ENCODE assay signal across 1 cellular context in genomic region chr1:206784471-206784903, GRCh38.
TF ChIP-seq lines count a peak whose summit lies in the region.

No MANE protein-coding gene starts in this region.

TF ChIP-seq in GM12878, 131 proteins besides CTCF, POLR2A, EP300 and RAD21 (continued from another document):
- TF ChIP-seq SUZ12 (IDR thresholded peaks at IDR 0.05; ENCODE audit: unreplicated experiment) = no peak
- TF ChIP-seq TCF3 (IDR thresholded peaks at IDR 0.05; ENCODE audit: borderline replicate concordance, insufficient read depth, low read depth, low read length) = peak; percentile 79; the same call in 1 of the 2 replicates
- peak; percentile 26; the same call in 1 of the 2 replicates for TF ChIP-seq SMC3 (IDR thresholded peaks at IDR 0.05; ENCODE audit: borderline replicate concordance, low read length)
- no peak for TF ChIP-seq USF2 (IDR thresholded peaks at IDR 0.05; ENCODE audit: borderline replicate concordance, low read depth, low read length)
- TF ChIP-seq ZNF24 (IDR thresholded peaks at IDR 0.05) = no peak
- TF ChIP-seq PML (IDR thresholded peaks at IDR 0.05; ENCODE audit: low read length) = peak; percentile 44; the same call in 1 of the 2 replicates
- TF ChIP-seq SREBF2 (IDR thresholded peaks at IDR 0.05; ENCODE audit: low read length) = no peak
- TF ChIP-seq SP1 (IDR thresholded peaks at IDR 0.05; ENCODE audit: low read depth, low read length) = peak; percentile 59
- TF ChIP-seq MYB (IDR thresholded peaks at IDR 0.05; ENCODE audit: borderline replicate concordance, low read depth, low read length) = no peak
- no peak for TF ChIP-seq TARDBP (IDR thresholded peaks at IDR 0.05; ENCODE audit: borderline replicate concordance)
- TF ChIP-seq TBL1XR1 (IDR thresholded peaks at IDR 0.05; ENCODE audit: low read depth, low read length) = peak; percentile 90
- TF ChIP-seq E4F1 (IDR thresholded peaks at IDR 0.05; ENCODE audit: borderline replicate concordance, partially characterized antibody) = no peak
- TF ChIP-seq KLF5 (IDR thresholded peaks at IDR 0.05; ENCODE audit: partially characterized antibody) = no peak
- peak; percentile 55 to 100; a peak in 2 of 4 replicates for TF ChIP-seq ETV6 (conservative IDR thresholded peaks at IDR 0.05 in 1 of 2, IDR thresholded peaks at IDR 0.05 in 1 of 2; ENCODE audit: borderline replicate concordance in 1 of 2, low read depth in 1 of 2)
- TF ChIP-seq BHLHE40 (IDR thresholded peaks at IDR 0.05; ENCODE audit: borderline replicate concordance in 1 of 2, low read depth in 2 of 2, low read length in 1 of 2) = peak; percentile 73
- TF ChIP-seq POLR2AphosphoS2 (IDR thresholded peaks at IDR 0.05; ENCODE audit: low read depth, low read length) = no peak
- 0 out of 4 replicates have a peak, but pooled peaks of 1 of the 2 experiments have one; percentile 44 for TF ChIP-seq SRF (IDR thresholded peaks at IDR 0.05; ENCODE audit: low read depth in 2 of 2, low read length in 2 of 2)
- TF ChIP-seq NFYA (IDR thresholded peaks at IDR 0.05; ENCODE audit: borderline replicate concordance, low read depth, low read length) = no peak
- TF ChIP-seq SIX5 (IDR thresholded peaks at IDR 0.05; ENCODE audit: low read depth, low read length, severe bottlenecking) = no peak
- peak; percentile 99 for TF ChIP-seq IKZF1 (conservative IDR thresholded peaks at IDR 0.05)
TF ChIP-seq in GM12878: peak in this region for 53.
